In the genomic region with DNA sequence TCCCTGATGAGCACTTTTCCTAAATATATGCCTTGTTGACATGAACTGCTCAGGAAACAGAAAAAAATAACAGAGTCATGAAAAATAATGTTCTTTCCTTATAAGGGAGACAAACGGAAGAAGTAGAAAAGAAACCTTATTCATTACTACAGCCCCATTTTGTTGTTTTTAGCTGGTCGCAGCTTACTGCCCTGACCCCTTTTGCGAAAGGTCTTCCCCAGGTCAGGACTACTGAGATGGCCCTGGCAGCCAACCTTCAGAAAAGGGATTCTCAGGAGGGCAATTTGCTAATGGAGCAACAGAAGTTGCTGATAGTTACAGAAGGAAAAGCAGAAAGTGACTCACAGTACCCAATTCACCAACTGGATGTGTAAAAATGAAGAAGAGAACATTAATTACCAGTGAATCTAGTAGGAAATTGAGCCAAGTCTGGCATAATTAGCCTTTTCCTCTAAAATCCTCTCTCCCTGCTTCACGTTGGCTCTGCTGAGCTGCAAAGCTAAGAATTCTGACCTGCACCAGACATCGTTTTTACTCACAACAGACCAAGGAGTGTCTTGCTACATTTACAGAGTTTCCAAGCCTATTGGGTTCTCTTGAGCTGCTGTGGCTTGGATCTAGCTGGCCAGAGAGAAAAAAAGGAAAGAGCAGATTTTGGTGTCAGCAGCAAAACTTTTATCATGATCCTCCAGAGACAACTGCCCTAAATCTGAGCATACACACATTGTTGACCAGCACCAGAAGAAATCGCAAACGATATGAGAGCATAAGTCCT, we compare ENCODE assay signal across 1 cellular context.
TF ChIP-seq lines count a peak whose summit lies in the region.

No MANE protein-coding gene starts in this region.

TF ChIP-seq in GM23338, 12 proteins besides CTCF, POLR2A, EP300 and RAD21 (continued from another document):
- TF ChIP-seq, protein P1, sequence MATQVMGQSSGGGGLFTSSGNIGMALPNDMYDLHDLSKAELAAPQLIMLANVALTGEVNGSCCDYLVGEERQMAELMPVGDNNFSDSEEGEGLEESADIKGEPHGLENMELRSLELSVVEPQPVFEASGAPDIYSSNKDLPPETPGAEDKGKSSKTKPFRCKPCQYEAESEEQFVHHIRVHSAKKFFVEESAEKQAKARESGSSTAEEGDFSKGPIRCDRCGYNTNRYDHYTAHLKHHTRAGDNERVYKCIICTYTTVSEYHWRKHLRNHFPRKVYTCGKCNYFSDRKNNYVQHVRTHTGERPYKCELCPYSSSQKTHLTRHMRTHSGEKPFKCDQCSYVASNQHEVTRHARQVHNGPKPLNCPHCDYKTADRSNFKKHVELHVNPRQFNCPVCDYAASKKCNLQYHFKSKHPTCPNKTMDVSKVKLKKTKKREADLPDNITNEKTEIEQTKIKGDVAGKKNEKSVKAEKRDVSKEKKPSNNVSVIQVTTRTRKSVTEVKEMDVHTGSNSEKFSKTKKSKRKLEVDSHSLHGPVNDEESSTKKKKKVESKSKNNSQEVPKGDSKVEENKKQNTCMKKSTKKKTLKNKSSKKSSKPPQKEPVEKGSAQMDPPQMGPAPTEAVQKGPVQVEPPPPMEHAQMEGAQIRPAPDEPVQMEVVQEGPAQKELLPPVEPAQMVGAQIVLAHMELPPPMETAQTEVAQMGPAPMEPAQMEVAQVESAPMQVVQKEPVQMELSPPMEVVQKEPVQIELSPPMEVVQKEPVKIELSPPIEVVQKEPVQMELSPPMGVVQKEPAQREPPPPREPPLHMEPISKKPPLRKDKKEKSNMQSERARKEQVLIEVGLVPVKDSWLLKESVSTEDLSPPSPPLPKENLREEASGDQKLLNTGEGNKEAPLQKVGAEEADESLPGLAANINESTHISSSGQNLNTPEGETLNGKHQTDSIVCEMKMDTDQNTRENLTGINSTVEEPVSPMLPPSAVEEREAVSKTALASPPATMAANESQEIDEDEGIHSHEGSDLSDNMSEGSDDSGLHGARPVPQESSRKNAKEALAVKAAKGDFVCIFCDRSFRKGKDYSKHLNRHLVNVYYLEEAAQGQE (IDR thresholded peaks at IDR 0.05; ENCODE audit: unreplicated experiment) = no peak
- no peak for TF ChIP-seq ZNF462 (CRISPR knock-in tag; IDR thresholded peaks at IDR 0.05)
